24 cellular contexts compared by ENCODE assay signal in genomic region chr16:89786474-89787364, GRCh38. TPM values are rescaled to one million over a fixed set of nuclear protein-coding genes. Genes with fewer than 3 reads are reported as not detected.
A peak's percentile ranks its signal among the peaks of the same experiment; 100 is the strongest.
DNase-seq lines count a peak whose midpoint lies in the region; ATAC-seq and TF ChIP-seq lines count a peak whose summit lies in the region.
"Had no signal": no experiment of that assay in that cellular context is flagged by ENCODE, and none has a peak within 500 bp of the region (broad histone marks: within the 10 kb centered on the region; RNA-seq: fewer than 3 reads in every experiment).

No MANE protein-coding gene starts in this region.

- peak overlapping the region; percentile 71 for H3K27ac Mint-ChIP-seq in activated naive CD4-positive, alpha-beta T cell treated with anti-CD3 and anti-CD28 coated beads, Interleukin-2, amount 50 U/mL, for 24 hours
- H3K27ac Mint-ChIP-seq in neural progenitor cell = peak overlapping the region; percentile 57
- H3K27ac Mint-ChIP-seq: memory B cell; T-helper 2 cell treated with Interferon-gamma antibody and Interleukin-4, amounts not matched to agents 5 μg/mL and 100 μg/mL, for 36 hours had no signal

- H3K4me3 ChIP-seq in neural progenitor cell = no peak overlapping the region
- H3K4me3 ChIP-seq in lower lobe of right lung = no peak overlapping the region
- H3K4me3 ChIP-seq: BLaER1 treated with 17β-estradiol and CSF1 and Interleukin-3, amounts not matched to agents 10 nM and 100 nM had no signal

- no peak overlapping the region for H3K27ac ChIP-seq in neural progenitor cell
- H3K27ac ChIP-seq in substantia nigra (ENCODE audit: low read depth, low read length, poor library complexity, severe bottlenecking) = no peak overlapping the region
- H3K27ac ChIP-seq in lower lobe of right lung = no peak overlapping the region
- H3K27ac ChIP-seq: BLaER1 treated with 17β-estradiol and CSF1 and Interleukin-3, amounts not matched to agents 10 nM and 100 nM had no signal

- no peaks in the 10 kb centered on the region for H3K79me2 ChIP-seq in neural progenitor cell (ENCODE audit: low read depth)

- no peaks in the 10 kb centered on the region for H3K4me1 ChIP-seq in neural progenitor cell
- no peaks in the 10 kb centered on the region for H3K4me1 ChIP-seq in lower lobe of right lung
- H3K4me1 ChIP-seq: BLaER1 treated with 17β-estradiol and CSF1 and Interleukin-3, amounts not matched to agents 10 nM and 100 nM had no signal

- no peaks in the 10 kb centered on the region for H3K9me3 ChIP-seq in neural progenitor cell (ENCODE audit: low read depth)
- H3K9me3 ChIP-seq in lower lobe of right lung = no peaks in the 10 kb centered on the region
- H3K9me3 ChIP-seq: BLaER1 treated with 17β-estradiol and CSF1 and Interleukin-3, amounts not matched to agents 10 nM and 100 nM had no signal

- H3K4me3 Mint-ChIP-seq in activated naive CD4-positive, alpha-beta T cell treated with anti-CD3 and anti-CD28 coated beads, Interleukin-2, amount 50 U/mL, for 24 hours = peak overlapping the region; percentile 43
- no peak overlapping the region for H3K4me3 Mint-ChIP-seq in neural progenitor cell
- H3K4me3 Mint-ChIP-seq: memory B cell; T-helper 2 cell treated with Interferon-gamma antibody and Interleukin-4, amounts not matched to agents 5 μg/mL and 100 μg/mL, for 36 hours had no signal

- no peak overlapping the region for H2AFZ ChIP-seq in neural progenitor cell (replicated peaks)

- DNase-seq in activated naive CD4-positive, alpha-beta T cell treated with anti-CD3 and anti-CD28 coated beads, Interleukin-2, amount 50 U/mL, for 16 hours = no peak
- DNase-seq in OCI-M1 (lab: John Stamatoyannopoulos, UW) = peak; percentile 11
- peak; percentile 21 to 71 for DNase-seq in erythroblast (lab: John Stamatoyannopoulos, UW)
- no peak for DNase-seq in neural progenitor cell (ENCODE audit: low spot score)
- no peak for DNase-seq in substantia nigra (lab: John Stamatoyannopoulos, UW)
- DNase-seq in lower lobe of right lung = no peak
- DNase-seq: ACHN; activated CD4-positive, alpha-beta T cell treated with anti-CD3 and anti-CD28 coated beads, Interleukin-2, amount 50 U/mL, for 48 hours; activated naive CD4-positive, alpha-beta T cell; activated T-cell treated with anti-CD3 and anti-CD28 coated beads, Interleukin-2, amount 50 U/mL, for 1 hour; cerebellar nuclear complex; glutamatergic neuron; Kasumi-1; MV-4-11; NCI-H1694 treated with DMSO at 0.1 percent for 48 hours; NCI-H226; RPMI8226; small intestine; stimulated activated CD4-positive, alpha-beta T cell treated with anti-CD3 and anti-CD28 coated beads, Interleukin-2, amount 100 ng/mL, for 24 hours had no signal

- TF ChIP-seq CTCF in neural progenitor cell (IDR thresholded peaks at IDR 0.05) (no peak), lower lobe of right lung (IDR thresholded peaks at IDR 0.05) (no peak)

- no peak for TF ChIP-seq POLR2A in erythroblast (IDR thresholded peaks at IDR 0.05; ENCODE audit: low read length)

- peaks cover 32% of the 10 kb centered on the region for H3K4me1 Mint-ChIP-seq in activated naive CD4-positive, alpha-beta T cell treated with anti-CD3 and anti-CD28 coated beads, Interleukin-2, amount 50 U/mL, for 24 hours
- no peaks in the 10 kb centered on the region for H3K4me1 Mint-ChIP-seq in neural progenitor cell
- H3K4me1 Mint-ChIP-seq: memory B cell had no signal

- no peaks in the 10 kb centered on the region for H3K27me3 Mint-ChIP-seq in activated naive CD4-positive, alpha-beta T cell treated with anti-CD3 and anti-CD28 coated beads, Interleukin-2, amount 50 U/mL, for 24 hours
- H3K27me3 Mint-ChIP-seq in neural progenitor cell (ENCODE audit: insufficient read depth, low read depth) = no peaks in the 10 kb centered on the region
- H3K27me3 Mint-ChIP-seq: memory B cell had no signal

- no peaks in the 10 kb centered on the region for H3F3A ChIP-seq in neural progenitor cell (ENCODE audit: low read depth)

- H4K20me1 ChIP-seq in neural progenitor cell (ENCODE audit: low read depth) = no peaks in the 10 kb centered on the region

- H3K36me3 ChIP-seq in neural progenitor cell (no peaks in the 10 kb centered on the region), lower lobe of right lung (no peaks in the 10 kb centered on the region)

- intact Hi-C loops in lower lobe of right lung (cut with DNase I) = no loop called here

- H3K9ac ChIP-seq in neural progenitor cell = no peak overlapping the region
- H3K9ac ChIP-seq: BLaER1 treated with 17β-estradiol and CSF1 and Interleukin-3, amounts not matched to agents 10 nM and 100 nM had no signal

- no peaks in the 10 kb centered on the region for H3K9me3 Mint-ChIP-seq in activated naive CD4-positive, alpha-beta T cell treated with anti-CD3 and anti-CD28 coated beads, Interleukin-2, amount 50 U/mL, for 24 hours
- H3K9me3 Mint-ChIP-seq in neural progenitor cell = no peaks in the 10 kb centered on the region
- H3K9me3 Mint-ChIP-seq: memory B cell; T-helper 2 cell treated with Interferon-gamma antibody and Interleukin-4, amounts not matched to agents 5 μg/mL and 100 μg/mL, for 36 hours had no signal

- H3K4me2 ChIP-seq in neural progenitor cell = no peak overlapping the region
- H3K4me2 ChIP-seq: BLaER1 treated with 17β-estradiol and CSF1 and Interleukin-3, amounts not matched to agents 10 nM and 100 nM had no signal

- H3K36me3 Mint-ChIP-seq in activated naive CD4-positive, alpha-beta T cell treated with anti-CD3 and anti-CD28 coated beads, Interleukin-2, amount 50 U/mL, for 24 hours = peaks cover 4% of the 10 kb centered on the region
- H3K36me3 Mint-ChIP-seq in neural progenitor cell = peaks cover 39% of the 10 kb centered on the region
- H3K36me3 Mint-ChIP-seq: memory B cell had no signal

- ATAC-seq in lower lobe of right lung = no peak
- ATAC-seq in HG03432 (IDR thresholded peaks at IDR 0.05; ENCODE audit: unreplicated experiment) = no peak

- H3K27me3 ChIP-seq in neural progenitor cell (no peaks in the 10 kb centered on the region), lower lobe of right lung (ENCODE audit: low read depth) (no peaks in the 10 kb centered on the region)
- H3K27me3 ChIP-seq: BLaER1 treated with 17β-estradiol and CSF1 and Interleukin-3, amounts not matched to agents 10 nM and 100 nM had no signal

RNA-seq across cellular contexts. Expression of gene FANCA, which starts 29.7 kb away (rescaled TPM):
- 34.6 and 43.0 TPM in 2 replicates for total RNA-seq in neural progenitor cell (ENCODE audit: low replicate concordance)
- 7.9 TPM for total RNA-seq in lower lobe of right lung

RNA-seq across cellular contexts. Expression of gene SPIRE2, which starts 41.6 kb away (rescaled TPM):
- total RNA-seq in neural progenitor cell (ENCODE audit: low replicate concordance) (6.5 and 9.0 TPM in 2 replicates), lower lobe of right lung (15.8 TPM)

Comparison
In these comparisons a context has a peak if more than half of its experiments do, and no peak if none do; other contexts are left out.
1. DNase-seq: peak in OCI-M1 (single experiment) and erythroblast (2 of 2); none in activated naive CD4-positive, alpha-beta T cell treated with anti-CD3 and anti-CD28 coated beads, Interleukin-2, amount 50 U/mL, for 16 hours (single experiment), neural progenitor cell (single experiment), substantia nigra (0 of 49) and lower lobe of right lung (single experiment).